ENCODE assay signal across 1 cellular context in genomic region chr22:31347251-31348008, GRCh38.
TF ChIP-seq lines count a peak whose summit lies in the region.

No MANE protein-coding gene starts in this region.

TF ChIP-seq in GM12878, 131 proteins besides CTCF, POLR2A, EP300 and RAD21 (continued from another document and continues in another):
- TF ChIP-seq ZBTB4 (CRISPR knock-in tag; IDR thresholded peaks at IDR 0.05) (no peak), BCL11A (IDR thresholded peaks at IDR 0.05; ENCODE audit: low read depth, low read length) (no peak), EZH2 (IDR thresholded peaks at IDR 0.05; ENCODE audit: borderline replicate concordance, control insufficient read depth, low read depth, low read length) (no peak), ZZZ3 (IDR thresholded peaks at IDR 0.05; ENCODE audit: control insufficient read depth, insufficient read length, low read depth) (no peak), MYC (IDR thresholded peaks at IDR 0.05; ENCODE audit: insufficient read depth, insufficient read length, insufficient replicate concordance, low read length, severe bottlenecking) (peak; percentile 60), SKIL (IDR thresholded peaks at IDR 0.05; ENCODE audit: low read depth, poor library complexity, severe bottlenecking) (no peak), SREBF2 (IDR thresholded peaks at IDR 0.05; ENCODE audit: low read length) (no peak), TAF1 (IDR thresholded peaks at IDR 0.05; ENCODE audit: borderline replicate concordance, low read depth, low read length) (peak; percentile 50; the same call in 1 of the 2 replicates), MYB (IDR thresholded peaks at IDR 0.05; ENCODE audit: borderline replicate concordance, low read depth, low read length) (no peak), FOXM1 (IDR thresholded peaks at IDR 0.05; ENCODE audit: low read depth, low read length) (no peak), ZSCAN29 (IDR thresholded peaks at IDR 0.05) (no peak), SMC3 (IDR thresholded peaks at IDR 0.05; ENCODE audit: borderline replicate concordance, low read length) (no peak), PAX8 (IDR thresholded peaks at IDR 0.05) (no peak), CREM (IDR thresholded peaks at IDR 0.05; ENCODE audit: low read depth) (no peak), SRF (IDR thresholded peaks at IDR 0.05; ENCODE audit: low read depth in 2 of 2, low read length in 2 of 2) (no peak), JUNB (IDR thresholded peaks at IDR 0.05) (no peak), TBL1XR1 (IDR thresholded peaks at IDR 0.05; ENCODE audit: low read depth, low read length) (no peak), NBN (IDR thresholded peaks at IDR 0.05) (no peak), IRF4 (IDR thresholded peaks at IDR 0.05; ENCODE audit: low read depth, low read length) (no peak), ESRRA (IDR thresholded peaks at IDR 0.05; ENCODE audit: low read length) (no peak), PML (IDR thresholded peaks at IDR 0.05; ENCODE audit: low read length) (no peak), ATF2 (IDR thresholded peaks at IDR 0.05; ENCODE audit: low read length) (no peak), CEBPB (IDR thresholded peaks at IDR 0.05; ENCODE audit: borderline replicate concordance in 1 of 2, low read depth in 2 of 2, low read length in 2 of 2) (no peak), STAT1 (conservative IDR thresholded peaks at IDR 0.05) (no peak), BCLAF1 (IDR thresholded peaks at IDR 0.05) (no peak), POLR2AphosphoS5 (IDR thresholded peaks at IDR 0.05; ENCODE audit: low read length) (no peak; the same call in 1 of the 2 replicates), NKRF (conservative IDR thresholded peaks at IDR 0.05) (peak; percentile 11; the same call in 1 of the 2 replicates), YBX1 (IDR thresholded peaks at IDR 0.05) (no peak), ATF3 (IDR thresholded peaks at IDR 0.05; ENCODE audit: borderline replicate concordance, extremely low read depth, low read depth, low read length) (no peak), NR2C2 (IDR thresholded peaks at IDR 0.05; ENCODE audit: borderline replicate concordance, control insufficient read depth, insufficient read length, low read depth) (no peak), RAD51 (IDR thresholded peaks at IDR 0.05) (no peak), YY1 (IDR thresholded peaks at IDR 0.05; ENCODE audit: low read depth, low read length) (peak; percentile 78), RB1 (IDR thresholded peaks at IDR 0.05; ENCODE audit: borderline replicate concordance) (no peak), SUZ12 (IDR thresholded peaks at IDR 0.05; ENCODE audit: unreplicated experiment) (no peak), E4F1 (IDR thresholded peaks at IDR 0.05; ENCODE audit: borderline replicate concordance, partially characterized antibody) (no peak), CBX3 (IDR thresholded peaks at IDR 0.05; ENCODE audit: borderline replicate concordance, low read depth) (no peak), SUPT20H (IDR thresholded peaks at IDR 0.05; ENCODE audit: borderline replicate concordance, control insufficient read depth, low read depth, low read length) (no peak), HDAC6 (IDR thresholded peaks at IDR 0.05; ENCODE audit: unreplicated experiment) (no peak), NFXL1 (IDR thresholded peaks at IDR 0.05; ENCODE audit: borderline replicate concordance) (no peak), BHLHE40 (IDR thresholded peaks at IDR 0.05; ENCODE audit: borderline replicate concordance in 1 of 2, low read depth in 2 of 2, low read length in 1 of 2) (peak in 1 of 2 experiments; percentile 9; a peak in 1 of 4 replicates), ETV6 (conservative IDR thresholded peaks at IDR 0.05 in 1 of 2, IDR thresholded peaks at IDR 0.05 in 1 of 2; ENCODE audit: borderline replicate concordance in 1 of 2, low read depth in 1 of 2) (no peak), EGR1 (IDR thresholded peaks at IDR 0.05; ENCODE audit: borderline replicate concordance in 1 of 2, low read depth in 2 of 2, low read length in 2 of 2) (no peak; a peak in 1 of 3 replicates), CBX5 (IDR thresholded peaks at IDR 0.05; ENCODE audit: low read depth) (0 out of 2 replicates have a peak, but pooled peaks have one; percentile 41), E2F8 (IDR thresholded peaks at IDR 0.05; ENCODE audit: low read depth, partially characterized antibody) (no peak), TARDBP (IDR thresholded peaks at IDR 0.05; ENCODE audit: borderline replicate concordance) (no peak), RELA (IDR thresholded peaks at IDR 0.05; ENCODE audit: borderline replicate concordance, partially characterized antibody) (no peak)
